Comparison of ENCODE assay signal across 1 cellular context in the genomic region with DNA sequence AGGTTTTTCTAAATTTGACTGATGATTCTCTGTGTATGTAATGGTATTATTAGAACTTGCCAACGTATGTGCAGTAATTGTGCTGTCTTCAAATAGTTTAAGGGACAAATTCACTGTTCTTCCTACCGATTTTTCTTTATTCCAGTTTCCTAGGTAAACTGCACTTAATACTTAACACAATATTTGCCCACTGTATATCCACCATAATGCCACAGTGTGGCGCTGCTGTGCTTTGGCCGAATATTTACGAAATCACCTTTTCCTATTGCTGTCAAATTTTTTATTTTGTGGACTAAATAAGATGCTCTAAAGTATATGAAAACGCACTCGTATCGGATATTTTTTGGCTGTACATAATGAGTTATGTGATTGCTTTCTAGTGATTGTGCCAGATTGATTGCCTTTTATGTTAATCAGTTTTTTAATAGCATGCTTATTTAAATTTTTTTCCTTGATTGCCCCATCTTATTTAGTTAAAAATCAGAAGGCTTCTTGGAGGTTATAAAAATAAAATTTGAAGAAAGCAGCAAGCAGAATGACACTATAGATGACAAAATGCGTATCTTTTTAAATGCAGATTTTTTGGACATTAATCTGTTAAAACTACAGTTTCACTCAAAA.
TF ChIP-seq lines count a peak whose summit lies in the region.

No MANE protein-coding gene starts in this region.

TF ChIP-seq in endothelial cell of umbilical vein, 7 proteins besides CTCF, POLR2A, EP300 and RAD21:
- TF ChIP-seq MYC (IDR thresholded peaks at IDR 0.05; ENCODE audit: low read depth, low read length) (no peak), EZH2 (IDR thresholded peaks at IDR 0.05; ENCODE audit: borderline replicate concordance, low read depth, low read length, severe bottlenecking) (no peak), FOS (IDR thresholded peaks at IDR 0.05; ENCODE audit: borderline replicate concordance, insufficient read depth, low read length) (no peak), MAX (IDR thresholded peaks at IDR 0.05; ENCODE audit: insufficient read depth, insufficient read length) (no peak)
